Comparison of ENCODE assay signal across 9 cellular contexts in genomic region chr6:26501482-26501986, GRCh38. TPM values are rescaled to one million over a fixed set of nuclear protein-coding genes. Genes with fewer than 3 reads are reported as not detected.
DNase-seq lines count a peak whose midpoint lies in the region; ATAC-seq and TF ChIP-seq lines count a peak whose summit lies in the region.
"Had no signal": no experiment of that assay in that cellular context is flagged by ENCODE, and none has a peak within 500 bp of the region (broad histone marks: within the 10 kb centered on the region; RNA-seq: fewer than 3 reads in every experiment).

No MANE protein-coding gene starts in this region.

- DNase-seq in NCI-H2029 (lab: John Stamatoyannopoulos, UW) (peak; percentile 31), NCI-H2029 treated with DMSO at 0.1 percent for 48 hours (lab: John Stamatoyannopoulos, UW) (no peak), activated T-cell treated with anti-CD3 and anti-CD28 coated beads for 24 hours (ENCODE audit: low read depth) (peak; percentile 9), fibroblast of mammary gland (ENCODE audit: low read depth) (peak; percentile 10), omental fat pad (ENCODE audit: low spot score) (no peak)

- no peak for TF ChIP-seq CTCF in fibroblast of mammary gland (conservative IDR thresholded peaks at IDR 0.05; ENCODE audit: control insufficient read depth, insufficient read depth, low read depth, low read length)
- TF ChIP-seq CTCF in omental fat pad (IDR thresholded peaks at IDR 0.05) = no peak

- ATAC-seq in omental fat pad (ENCODE audit: low FRiP score) (peak; percentile 32), GM19328 (IDR thresholded peaks at IDR 0.05; ENCODE audit: unreplicated experiment) (no peak), HG02938 (IDR thresholded peaks at IDR 0.05; ENCODE audit: unreplicated experiment) (no peak), HG02571 (IDR thresholded peaks at IDR 0.05; ENCODE audit: unreplicated experiment) (no peak)

- H3K4me3 ChIP-seq in fibroblast of mammary gland (ENCODE audit: control insufficient read depth, low read depth, low read length) = peak overlapping the region; percentile 3
- H3K4me3 ChIP-seq: BLaER1 treated with 17β-estradiol and CSF1 and Interleukin-3, amounts not matched to agents 10 nM and 100 nM had no signal

RNA-seq across cellular contexts. Expression of gene BTN1A1, which starts 1.4 kb away (rescaled TPM):
- total RNA-seq in omental fat pad = not detected

RNA-seq across cellular contexts. Expression of gene HMGN4, which starts 36.6 kb away (rescaled TPM):
- total RNA-seq in omental fat pad = 10 to 100 TPM; 57.5 to 64.1 (median 61.1) TPM

RNA-seq across cellular contexts. Expression of gene BTN2A1, which starts 43.8 kb away (rescaled TPM):
- total RNA-seq in omental fat pad = 10 to 100 TPM; 10.2 to 29.2 (median 15.2) TPM

Comparison
In these comparisons a context has a peak if more than half of its experiments do, and no peak if none do; other contexts are left out.
1. DNase-seq: peak in NCI-H2029 (single experiment), activated T-cell treated with anti-CD3 and anti-CD28 coated beads for 24 hours (single experiment) and fibroblast of mammary gland (single experiment); none in NCI-H2029 treated with DMSO at 0.1 percent for 48 hours (single experiment) and omental fat pad (single experiment).